17 cellular contexts compared by ENCODE assay signal in genomic region chr6:72080260-72080941, GRCh38.
DNase-seq lines count a peak whose midpoint lies in the region; ATAC-seq and TF ChIP-seq lines count a peak whose summit lies in the region.
"Had no signal": no experiment of that assay in that cellular context is flagged by ENCODE, and none has a peak within 500 bp of the region (broad histone marks: within the 10 kb centered on the region; RNA-seq: fewer than 3 reads in every experiment).

No MANE protein-coding gene starts in this region.

- intact Hi-C loops in left cardiac atrium (cut with DNase I), result loop anchor here (10.0 kb wide), 2 partner anchors 546 to 706 kb away; no protein-coding TSS in a partner anchor
- intact Hi-C loops in dorsolateral prefrontal cortex (cut with DNase I), result loop anchor here (5.0 to 10.0 kb wide), 5 partner anchors 456 to 696 kb away; no protein-coding TSS in a partner anchor

- no peak overlapping the region for H3K27ac ChIP-seq in dorsolateral prefrontal cortex
- H3K27ac ChIP-seq: BLaER1 had no signal

- peak; percentile 3 for DNase-seq in DMS153 (lab: John Stamatoyannopoulos, UW)
- no peak for DNase-seq in DMS153 treated with DMSO at 0.1 percent for 48 hours (lab: John Stamatoyannopoulos, UW; ENCODE audit: unreplicated experiment)
- peak; percentile 61 for DNase-seq in G401 (ENCODE audit: low spot score)
- DNase-seq in NCI-H69 (lab: John Stamatoyannopoulos, UW), result peak; percentile 42
- peak; percentile 4 for DNase-seq in fibroblast of pulmonary artery (ENCODE audit: low read depth)
- no peak for DNase-seq in left cardiac atrium
- no peak for DNase-seq in dorsolateral prefrontal cortex
- no peak for DNase-seq in NOMO-1 treated with dmso at 0.1 percent for 144 hours (lab: John Stamatoyannopoulos, UW; ENCODE audit: unreplicated experiment)
- DNase-seq: 8988T; CD8-positive, alpha-beta memory T cell; DMS79 treated with DMSO at 0.1 percent for 48 hours; GDM1; NCI-H146; NCI-H526; SHP77 had no signal

- TF ChIP-seq CTCF in fibroblast of pulmonary artery (IDR thresholded peaks at IDR 0.05; ENCODE audit: low read length, missing control alignments) (no peak), dorsolateral prefrontal cortex (IDR thresholded peaks at IDR 0.05 in 54 of 56, conservative IDR thresholded peaks at IDR 0.05 in 2 of 56; ENCODE audit: low read depth in 1 of 56, partially characterized antibody in 56 of 56) (no peak)

- ATAC-seq in left cardiac atrium, result no peak
- ATAC-seq: HCT116 had no signal

- in situ Hi-C loops in G401 (cut with HindIII; ENCODE audit: low sequenced_read_pairs), result no loop called here

- no peaks in the 10 kb centered on the region for H3K27me3 ChIP-seq in dorsolateral prefrontal cortex
- H3K27me3 ChIP-seq: BLaER1 had no signal

- H3K4me3 ChIP-seq in fibroblast of pulmonary artery (replicated peaks; ENCODE audit: low read depth, low read length) (no peak overlapping the region), dorsolateral prefrontal cortex (no peak overlapping the region)
- H3K4me3 ChIP-seq: BLaER1 had no signal

Comparison
In these comparisons a context has a peak if more than half of its experiments do, and no peak if none do; other contexts are left out.
1. DNase-seq: peak in DMS153 (single experiment), G401 (single experiment), NCI-H69 (single experiment) and fibroblast of pulmonary artery (single experiment); none in DMS153 treated with DMSO at 0.1 percent for 48 hours (single experiment), left cardiac atrium (single experiment), dorsolateral prefrontal cortex (0 of 10) and NOMO-1 treated with dmso at 0.1 percent for 144 hours (single experiment).